In the genomic region with DNA sequence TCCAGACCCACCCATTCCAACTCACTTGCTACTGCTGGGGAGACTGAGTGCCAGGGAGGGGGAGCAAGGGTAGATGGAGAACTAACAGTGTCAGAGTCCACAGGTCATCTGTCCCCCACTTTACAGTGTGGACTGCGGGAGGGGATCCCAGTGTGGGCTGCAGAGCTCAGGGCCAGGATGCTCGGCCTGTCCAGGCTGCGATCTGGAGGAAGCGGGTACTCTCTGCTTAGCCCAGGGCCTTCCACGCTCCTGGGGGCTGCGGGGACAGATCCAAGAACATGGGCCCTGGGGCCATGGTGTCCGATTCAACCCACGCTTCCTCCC, we compare ENCODE assay signal across 1 cellular context.
TF ChIP-seq lines count a peak whose summit lies in the region.

No MANE protein-coding gene starts in this region.

TF ChIP-seq in K562, 482 proteins besides CTCF, POLR2A, EP300 and RAD21:
- TF ChIP-seq, protein P1, sequence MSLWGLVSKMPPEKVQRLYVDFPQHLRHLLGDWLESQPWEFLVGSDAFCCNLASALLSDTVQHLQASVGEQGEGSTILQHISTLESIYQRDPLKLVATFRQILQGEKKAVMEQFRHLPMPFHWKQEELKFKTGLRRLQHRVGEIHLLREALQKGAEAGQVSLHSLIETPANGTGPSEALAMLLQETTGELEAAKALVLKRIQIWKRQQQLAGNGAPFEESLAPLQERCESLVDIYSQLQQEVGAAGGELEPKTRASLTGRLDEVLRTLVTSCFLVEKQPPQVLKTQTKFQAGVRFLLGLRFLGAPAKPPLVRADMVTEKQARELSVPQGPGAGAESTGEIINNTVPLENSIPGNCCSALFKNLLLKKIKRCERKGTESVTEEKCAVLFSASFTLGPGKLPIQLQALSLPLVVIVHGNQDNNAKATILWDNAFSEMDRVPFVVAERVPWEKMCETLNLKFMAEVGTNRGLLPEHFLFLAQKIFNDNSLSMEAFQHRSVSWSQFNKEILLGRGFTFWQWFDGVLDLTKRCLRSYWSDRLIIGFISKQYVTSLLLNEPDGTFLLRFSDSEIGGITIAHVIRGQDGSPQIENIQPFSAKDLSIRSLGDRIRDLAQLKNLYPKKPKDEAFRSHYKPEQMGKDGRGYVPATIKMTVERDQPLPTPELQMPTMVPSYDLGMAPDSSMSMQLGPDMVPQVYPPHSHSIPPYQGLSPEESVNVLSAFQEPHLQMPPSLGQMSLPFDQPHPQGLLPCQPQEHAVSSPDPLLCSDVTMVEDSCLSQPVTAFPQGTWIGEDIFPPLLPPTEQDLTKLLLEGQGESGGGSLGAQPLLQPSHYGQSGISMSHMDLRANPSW (CRISPR knock-in tag; IDR thresholded peaks at IDR 0.05) = no peak
- 0 out of 2 replicates have a peak, but pooled peaks have one; percentile 21 for TF ChIP-seq ZFPM2 (CRISPR knock-in tag; IDR thresholded peaks at IDR 0.05)
